Comparison of ENCODE assay signal across 18 cellular contexts in the genomic region with DNA sequence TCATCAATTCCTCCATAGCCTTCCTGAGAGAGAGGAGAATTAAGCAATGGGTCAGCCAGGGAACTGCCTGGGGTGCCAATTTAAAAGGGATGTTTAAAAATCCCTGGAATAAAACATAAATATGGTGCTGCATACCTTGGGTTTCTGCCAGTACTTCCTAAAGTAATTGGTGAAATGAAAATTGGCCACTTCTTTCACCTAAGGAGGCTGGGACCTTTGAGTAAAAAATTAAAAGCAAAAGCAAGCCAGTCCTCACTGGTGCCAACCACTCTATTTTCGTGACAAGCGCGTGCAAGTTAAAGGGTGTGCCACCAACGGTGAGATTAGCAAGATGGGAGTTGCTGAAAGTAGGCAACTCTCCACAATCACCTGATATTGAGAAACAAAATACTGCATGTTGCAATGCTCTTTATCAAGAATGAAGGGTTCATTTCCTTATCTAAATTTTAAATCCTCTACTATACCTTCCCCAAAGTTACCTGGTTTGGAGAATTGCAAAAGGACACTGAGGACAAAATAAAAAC. TPM values are rescaled to one million over a fixed set of nuclear protein-coding genes. Genes with fewer than 3 reads are reported as not detected.
"Had no signal": no experiment of that assay in that cellular context is flagged by ENCODE, and none has a peak within 500 bp of the region (broad histone marks: within the 10 kb centered on the region; RNA-seq: fewer than 3 reads in every experiment).

No MANE protein-coding gene starts in this region.

- DNase-seq: activated B cell treated with CpG ODN at 0.5 μM for 24 hours; activated CD4-positive, alpha-beta T cell treated with anti-CD3 and anti-CD28 coated beads for 48 hours; activated CD8-positive, alpha-beta memory T cell treated with anti-CD3 and anti-CD28 coated beads, Interleukin-2, amount 50 U/mL, for 4 hours; activated CD8-positive, alpha-beta T cell treated with anti-CD3 and anti-CD28 coated beads, Interleukin-2, amount 10 ng/mL, durations not matched to agents 7 days and 5 days; activated effector memory CD4-positive, alpha-beta T cell treated with anti-CD3 and anti-CD28 coated beads, Interleukin-2, amount 50 U/mL, for 16 hours; activated naive CD8-positive, alpha-beta T cell treated with anti-CD3 and anti-CD28 coated beads for 36 hours; activated T-cell treated with anti-CD3 and anti-CD28 coated beads, Interleukin-2, amount 50 U/mL, for 48 hours; cortex of kidney; effector CD4-positive, alpha-beta T cell; left colon; naive B cell; stimulated activated CD4-positive, alpha-beta T cell treated with anti-CD3 and anti-CD28 coated beads, Interleukin-12 subunit alpha, Interleukin-12 subunit beta, amount 100 ng/mL, for 4 hours; stimulated activated CD4-positive, alpha-beta T cell treated with anti-CD3 and anti-CD28 coated beads, Interleukin-2, amount 100 ng/mL, for 24 hours; tibial artery; uterus had no signal

- ATAC-seq: activated CD8-positive, alpha-beta T cell treated with anti-CD3 and anti-CD28 coated beads, Interleukin-2, amount 10 ng/mL, durations not matched to agents 7 days and 5 days; gastroesophageal sphincter; left colon had no signal

RNA-seq across cellular contexts. Expression of a gene that starts 19.7 kb away (rescaled TPM):
- total RNA-seq: activated B cell treated with CpG ODN at 0.5 μM for 24 hours; activated CD8-positive, alpha-beta T cell treated with anti-CD3 and anti-CD28 coated beads, Interleukin-2, amount 10 ng/mL, durations not matched to agents 7 days and 5 days; activated naive CD8-positive, alpha-beta T cell treated with anti-CD3 and anti-CD28 coated beads for 36 hours; left colon; mononuclear cell; T-helper 2 cell treated with Interferon-gamma antibody and Interleukin-4, amounts not matched to agents 100 ng/mL and 5 ng/mL, for 36 hours had no signal
